In genomic region chr7:2172311-2173183, GRCh38 we compare ENCODE assay signal across 9 cellular contexts.
DNase-seq lines count a peak whose midpoint lies in the region; TF ChIP-seq lines count a peak whose summit lies in the region.
"Had no signal": no experiment of that assay in that cellular context is flagged by ENCODE, and none has a peak within 500 bp of the region (broad histone marks: within the 10 kb centered on the region; RNA-seq: fewer than 3 reads in every experiment).

No MANE protein-coding gene starts in this region.

- 0 out of 20 replicates have a peak overlapping the region, but pooled peaks of 1 of the 10 experiments have one; percentile 4 for H3K4me3 ChIP-seq in BLaER1 treated with 17β-estradiol and CSF1 and Interleukin-3, amounts not matched to agents 10 nM and 100 nM
- H3K4me3 ChIP-seq in cardiac fibroblast (replicated peaks in 1 of 2; ENCODE audit: low read depth in 2 of 2, low read length in 2 of 2) = no peak overlapping the region

- DNase-seq in NCI-H1436 treated with DMSO at 0.1 percent for 48 hours (lab: John Stamatoyannopoulos, UW) = peak; percentile 65
- peak; percentile 88 to 92 for DNase-seq in cardiac fibroblast (ENCODE audit: low read depth in 2 of 2)
- peak; percentile 34 for DNase-seq in myocyte (ENCODE audit: low read depth)
- no peak for DNase-seq in activated naive CD4-positive, alpha-beta T cell treated with anti-CD3 and anti-CD28 coated beads, Interleukin-2, amount 10 ng/mL, durations not matched to agents 7 days and 5 days
- DNase-seq in iPS-NIHi11 (ENCODE audit: low spot score) = no peak
- no peak for DNase-seq in activated CD4-positive, alpha-beta T cell treated with anti-CD3 and anti-CD28 coated beads, Interleukin-2, amount 50 U/mL, for 1 hour
- no peak for DNase-seq in NCI-H2227 treated with DMSO at 0.1 percent for 48 hours (lab: John Stamatoyannopoulos, UW)
- DNase-seq: stimulated activated CD4-positive, alpha-beta T cell treated with anti-CD3 and anti-CD28 coated beads, Interleukin-4, amount 100 ng/mL, for 24 hours had no signal

- H3K36me3 Mint-ChIP-seq in activated naive CD4-positive, alpha-beta T cell treated with anti-CD3 and anti-CD28 coated beads, Interleukin-2, amount 10 ng/mL, durations not matched to agents 7 days and 5 days = peaks cover 2% of the 10 kb centered on the region

- no peaks in the 10 kb centered on the region for H3K27me3 Mint-ChIP-seq in activated naive CD4-positive, alpha-beta T cell treated with anti-CD3 and anti-CD28 coated beads, Interleukin-2, amount 10 ng/mL, durations not matched to agents 7 days and 5 days

- peaks cover 0 to 15% (median 5%) of the 10 kb centered on the region in 11 experiments; a peak in 6 of 22 replicates for H3K9me3 ChIP-seq in BLaER1 treated with 17β-estradiol and CSF1 and Interleukin-3, amounts not matched to agents 10 nM and 100 nM (replicated peaks in 1 of 11)

- H3K27ac Mint-ChIP-seq in activated naive CD4-positive, alpha-beta T cell treated with anti-CD3 and anti-CD28 coated beads, Interleukin-2, amount 10 ng/mL, durations not matched to agents 7 days and 5 days = no peak overlapping the region

- peaks cover 0 to 46% (median 27%) of the 10 kb centered on the region in 11 experiments; a peak in 12 of 22 replicates for H4K20me1 ChIP-seq in BLaER1 treated with 17β-estradiol and CSF1 and Interleukin-3, amounts not matched to agents 10 nM and 100 nM

- CTCF ChIA-PET in activated naive CD4-positive, alpha-beta T cell treated with anti-CD3 and anti-CD28 coated beads, Interleukin-2, amount 10 ng/mL, durations not matched to agents 7 days and 5 days (lab: Charles Lee) = no interaction called here

- H3K36me3 ChIP-seq in BLaER1 treated with 17β-estradiol and CSF1 and Interleukin-3, amounts not matched to agents 10 nM and 100 nM = peaks cover 9 to 30% (median 20%) of the 10 kb centered on the region in 11 experiments; a peak in 19 of 22 replicates

- peak overlapping the region in 8 of 11 experiments; percentile 7 to 63 (median 44); a peak in 14 of 22 replicates for H3K9ac ChIP-seq in BLaER1 treated with 17β-estradiol and CSF1 and Interleukin-3, amounts not matched to agents 10 nM and 100 nM

- peaks cover 3% of the 10 kb centered on the region for H3K4me1 Mint-ChIP-seq in activated naive CD4-positive, alpha-beta T cell treated with anti-CD3 and anti-CD28 coated beads, Interleukin-2, amount 10 ng/mL, durations not matched to agents 7 days and 5 days

- H3K27me3 ChIP-seq in BLaER1 treated with 17β-estradiol and CSF1 and Interleukin-3, amounts not matched to agents 10 nM and 100 nM = no peaks in the 10 kb centered on the region

- H3K4me3 Mint-ChIP-seq in activated naive CD4-positive, alpha-beta T cell treated with anti-CD3 and anti-CD28 coated beads, Interleukin-2, amount 10 ng/mL, durations not matched to agents 7 days and 5 days = no peak overlapping the region

- no peak for TF ChIP-seq CTCF in cardiac fibroblast (IDR thresholded peaks at IDR 0.05; ENCODE audit: low read depth, low read length)

- peak overlapping the region; percentile 71 to 87 (median 81) for H3K4me2 ChIP-seq in BLaER1 treated with 17β-estradiol and CSF1 and Interleukin-3, amounts not matched to agents 10 nM and 100 nM

- no peaks in the 10 kb centered on the region for H3K9me3 Mint-ChIP-seq in activated naive CD4-positive, alpha-beta T cell treated with anti-CD3 and anti-CD28 coated beads, Interleukin-2, amount 10 ng/mL, durations not matched to agents 7 days and 5 days

- peak overlapping the region in 9 of 11 experiments; percentile 33 to 67 (median 57); a peak in 18 of 22 replicates for H3K27ac ChIP-seq in BLaER1 treated with 17β-estradiol and CSF1 and Interleukin-3, amounts not matched to agents 10 nM and 100 nM

- H3K4me1 ChIP-seq in BLaER1 treated with 17β-estradiol and CSF1 and Interleukin-3, amounts not matched to agents 10 nM and 100 nM = peaks cover 68 to 97% (median 89%) of the 10 kb centered on the region in 10 experiments

Comparison
In these comparisons a context has a peak if more than half of its experiments do, and no peak if none do; other contexts are left out.
1. DNase-seq: peak in NCI-H1436 treated with DMSO at 0.1 percent for 48 hours (single experiment), cardiac fibroblast (2 of 2) and myocyte (single experiment); none in activated naive CD4-positive, alpha-beta T cell treated with anti-CD3 and anti-CD28 coated beads, Interleukin-2, amount 10 ng/mL, durations not matched to agents 7 days and 5 days (single experiment), iPS-NIHi11 (single experiment), activated CD4-positive, alpha-beta T cell treated with anti-CD3 and anti-CD28 coated beads, Interleukin-2, amount 50 U/mL, for 1 hour (single experiment) and NCI-H2227 treated with DMSO at 0.1 percent for 48 hours (single experiment).